In the genomic region with DNA sequence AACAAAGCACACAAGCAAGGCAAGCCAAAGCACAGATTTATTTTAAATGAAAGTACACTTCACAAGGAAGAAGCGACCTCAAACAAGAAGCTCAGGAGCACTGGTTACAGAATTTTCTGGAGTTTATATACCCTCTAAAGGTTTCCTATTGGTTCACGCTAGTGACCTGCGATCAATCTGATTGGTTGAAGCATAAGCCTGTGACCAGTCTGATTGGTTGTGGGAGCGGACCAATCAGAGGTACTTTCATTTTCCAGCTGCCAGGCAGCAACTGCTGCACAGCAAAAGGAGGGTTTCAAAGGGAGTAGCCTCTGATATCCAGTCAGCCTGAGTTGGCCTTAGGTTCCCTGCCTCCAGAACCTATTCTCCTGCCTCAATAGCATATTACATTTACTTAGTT, we compare ENCODE assay signal across 14 cellular contexts.
"Had no signal": no experiment of that assay in that cellular context is flagged by ENCODE, and none has a peak within 500 bp of the region (broad histone marks: within the 10 kb centered on the region; RNA-seq: fewer than 3 reads in every experiment).

No MANE protein-coding gene starts in this region.

- ATAC-seq: body of pancreas; naive thymus-derived CD4-positive, alpha-beta T cell had no signal

- H3K27me3 ChIP-seq: body of pancreas, esophagus muscularis mucosa, neutrophil, stomach had no signal

- H3K9me3 ChIP-seq: body of pancreas, esophagus muscularis mucosa, neutrophil, stomach had no signal

- DNase-seq: activated CD4-positive, alpha-beta T cell treated with anti-CD3 and anti-CD28 coated beads, Interleukin-2, amount 50 U/mL, for 1 hour; activated CD4-positive, CD25-positive, alpha-beta regulatory T cell; activated T-cell treated with anti-CD3 and anti-CD28 coated beads for 4 hours; amniotic stem cell; body of pancreas; dermis blood vessel endothelial cell; foreskin fibroblast; naive thymus-derived CD4-positive, alpha-beta T cell; stimulated activated CD4-positive, alpha-beta T cell treated with anti-CD3 and anti-CD28 coated beads, Interleukin-4, amount 100 ng/mL, for 4 hours; stomach had no signal

- FAIRE-seq: urothelium cell line had no signal

- H3K36me3 ChIP-seq: esophagus muscularis mucosa, neutrophil, stomach had no signal

- H3K27ac ChIP-seq: body of pancreas, esophagus muscularis mucosa, neutrophil, skin epidermis, stomach had no signal

- H3K4me3 ChIP-seq: body of pancreas, esophagus muscularis mucosa, skin epidermis, stomach had no signal
